1 cellular context compared by ENCODE assay signal in genomic region chr7:4641667-4642467, GRCh38.
TF ChIP-seq lines count a peak whose summit lies in the region.

No MANE protein-coding gene starts in this region.

TF ChIP-seq in GM23338, 12 proteins besides CTCF, POLR2A, EP300 and RAD21 (continued from another document):
- TF ChIP-seq ZNF462 (CRISPR knock-in tag; IDR thresholded peaks at IDR 0.05) (no peak), ETS1 (IDR thresholded peaks at IDR 0.05) (0 out of 2 replicates have a peak, but pooled peaks have one; percentile 15)
TF ChIP-seq in GM23338: peak in this region for 4.
